12 cellular contexts compared by ENCODE assay signal in genomic region chr1:166944186-166944967, GRCh38. TPM values are rescaled to one million over a fixed set of nuclear protein-coding genes. Genes with fewer than 3 reads are reported as not detected.
DNase-seq lines count a peak whose midpoint lies in the region; ATAC-seq, FAIRE-seq and TF ChIP-seq lines count a peak whose summit lies in the region.
"Had no signal": no experiment of that assay in that cellular context is flagged by ENCODE, and none has a peak within 500 bp of the region (broad histone marks: within the 10 kb centered on the region; RNA-seq: fewer than 3 reads in every experiment).

No MANE protein-coding gene starts in this region.

- no peaks in the 10 kb centered on the region for H3K36me3 ChIP-seq in astrocyte (ENCODE audit: insufficient read depth, low read length)

- peak; percentile 73 for FAIRE-seq in astrocyte (lab: Jason Lieb, UNC)
- FAIRE-seq: A204.1 had no signal

- peak overlapping the region; percentile 76 for H3K4me2 ChIP-seq in astrocyte (ENCODE audit: low read length)

- in situ Hi-C loops in KBM-7 (cut with MboI; ENCODE audit: low pct_unique_long_range_greater_than_20kb, low sequenced_read_pairs), result no loop called here

- peaks cover 52% of the 10 kb centered on the region for H3K4me1 Mint-ChIP-seq in astrocyte (ENCODE audit: low read depth, unreplicated experiment)

- H3K4me1 ChIP-seq in astrocyte (ENCODE audit: insufficient read depth, low read length), result peaks cover 35% of the 10 kb centered on the region

- no peak for ATAC-seq in left lobe of liver

- no peak overlapping the region for H2AFZ ChIP-seq in astrocyte (ENCODE audit: low read depth, low read length)

- no peaks in the 10 kb centered on the region for H3K9me3 Mint-ChIP-seq in astrocyte (ENCODE audit: unreplicated experiment)
- H3K9me3 Mint-ChIP-seq: central memory CD8-positive, alpha-beta T cell had no signal

- H3K79me2 ChIP-seq in astrocyte (ENCODE audit: insufficient read depth, low read length), result no peaks in the 10 kb centered on the region

- H3K9ac ChIP-seq in astrocyte (ENCODE audit: low read length), result peak overlapping the region; percentile 20

- H3K27ac ChIP-seq in astrocyte (ENCODE audit: low read depth, low read length), result peak overlapping the region; percentile 68

- no peaks in the 10 kb centered on the region for H3K36me3 Mint-ChIP-seq in astrocyte (ENCODE audit: low read depth, unreplicated experiment)

- peaks cover 22% of the 10 kb centered on the region for H3K27me3 ChIP-seq in astrocyte (ENCODE audit: insufficient read depth, low read length)

- no peaks in the 10 kb centered on the region for H4K20me1 ChIP-seq in astrocyte (ENCODE audit: insufficient read depth, low read length)

- TF ChIP-seq CTCF in astrocyte (IDR thresholded peaks at IDR 0.05; ENCODE audit: insufficient read depth, low read depth, low read length), result no peak

- H3K9me3 ChIP-seq in astrocyte (ENCODE audit: insufficient read depth, low read depth, low read length), result no peaks in the 10 kb centered on the region

- DNase-seq in SKM-1 treated with dmso at 0.1 percent for 144 hours (lab: John Stamatoyannopoulos, UW; ENCODE audit: unreplicated experiment) (peak; percentile 19), SKM-1 (lab: John Stamatoyannopoulos, UW; ENCODE audit: unreplicated experiment) (no peak), KBM-7 (peak; percentile 84), astrocyte (ENCODE audit: low read depth) (peak; percentile 98), renal cortical epithelial cell (ENCODE audit: low read depth) (peak; percentile 97), left lobe of liver (ENCODE audit: low spot score) (no peak), RPMI8226 (no peak), head of caudate nucleus (no peak)

- H3K27me3 Mint-ChIP-seq in astrocyte (ENCODE audit: low read depth, unreplicated experiment), result peaks cover 2% of the 10 kb centered on the region

- peak overlapping the region; percentile 91 for H3K27ac Mint-ChIP-seq in astrocyte (ENCODE audit: unreplicated experiment)

- peak overlapping the region; percentile 11 for H3K4me3 ChIP-seq in astrocyte (ENCODE audit: insufficient read depth, low read depth, low read length)

- H3K4me3 Mint-ChIP-seq in astrocyte (ENCODE audit: unreplicated experiment), result no peak overlapping the region
- H3K4me3 Mint-ChIP-seq: central memory CD8-positive, alpha-beta T cell had no signal

- intact Hi-C loops in head of caudate nucleus (cut with DNase I), result no loop called here

RNA-seq across cellular contexts. Expression of gene ILDR2, which starts 31.0 kb away (rescaled TPM):
- total RNA-seq in astrocyte (7.8 and 9.3 TPM in 2 replicates), renal cortical epithelial cell (4.7 and 17.5 TPM in 2 replicates), left lobe of liver (3.3 TPM)

RNA-seq across cellular contexts. Expression of gene MAEL, which starts 44.7 kb away (rescaled TPM):
- total RNA-seq in astrocyte (0.11 and 0.17 TPM in 2 replicates), renal cortical epithelial cell (0.17 and 0.65 TPM in 2 replicates), left lobe of liver (0.86 TPM)
- total RNA-seq: mesenteric fat pad, SK-MEL-5 had no signal

Comparison
In these comparisons a context has a peak if more than half of its experiments do, and no peak if none do; other contexts are left out.
1. DNase-seq: peak in SKM-1 treated with dmso at 0.1 percent for 144 hours (single experiment), KBM-7 (single experiment), astrocyte (single experiment) and renal cortical epithelial cell (single experiment); none in SKM-1 (single experiment), left lobe of liver (single experiment), RPMI8226 (single experiment) and head of caudate nucleus (0 of 42).